ENCODE assay signal across 18 cellular contexts in the genomic region with DNA sequence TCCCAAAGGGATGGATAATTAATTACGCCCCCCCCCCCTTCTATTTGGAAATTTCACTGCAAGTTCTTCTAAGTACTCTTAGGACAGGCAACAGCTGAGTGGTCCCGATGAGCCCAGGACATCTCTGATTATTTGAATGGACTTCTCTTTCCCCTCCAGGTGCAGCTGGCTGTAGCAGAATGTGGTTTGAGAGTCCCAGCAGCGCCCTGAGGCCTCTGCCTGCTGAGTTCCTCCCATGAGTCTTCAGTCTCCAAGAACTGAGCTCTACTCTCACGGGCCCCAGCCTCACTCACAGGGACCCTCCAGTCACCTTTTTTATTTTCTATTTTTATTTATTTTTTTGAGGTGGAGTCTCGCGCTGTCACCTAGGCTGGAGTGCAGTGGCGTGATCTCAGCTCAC.
A peak's percentile ranks its signal among the peaks of the same experiment; 100 is the strongest.
DNase-seq lines count a peak whose midpoint lies in the region; ATAC-seq and TF ChIP-seq lines count a peak whose summit lies in the region.
"Had no signal": no experiment of that assay in that cellular context is flagged by ENCODE, and none has a peak within 500 bp of the region (broad histone marks: within the 10 kb centered on the region; RNA-seq: fewer than 3 reads in every experiment).

No MANE protein-coding gene starts in this region.

- intact Hi-C loops in activated B cell treated with CpG ODN at 0.5 μM for 24 hours (cut with micrococcal nuclease) (loop anchor here (5.0 to 10.0 kb wide), 4 partner anchors 213 to 1422 kb away; no protein-coding TSS in a partner anchor), body of pancreas (cut with DNase I) (no loop called here)

- peaks cover 86% of the 10 kb centered on the region for H3K4me1 Mint-ChIP-seq in activated B cell treated with CpG ODN at 0.5 μM for 24 hours

- TF ChIP-seq POLR2A in body of pancreas (IDR thresholded peaks at IDR 0.05), result no peak

- H3K36me3 ChIP-seq in DOHH2 (ENCODE audit: control insufficient read depth, low read length), result peaks cover 7% of the 10 kb centered on the region
- H3K36me3 ChIP-seq in neuronal stem cell (replicated peaks in 1 of 2; ENCODE audit: control insufficient read depth in 2 of 2, insufficient read depth in 2 of 2, low read length in 2 of 2), result no peaks in the 10 kb centered on the region
- H3K36me3 ChIP-seq in body of pancreas (replicated peaks in 1 of 2; ENCODE audit: insufficient read depth in 1 of 2, low read depth in 2 of 2), result no peaks in the 10 kb centered on the region

- no peak overlapping the region for H2AFZ ChIP-seq in neuronal stem cell (ENCODE audit: low read length)

- H4K91ac ChIP-seq in neuronal stem cell (ENCODE audit: low read depth, low read length, poor library complexity), result no peak overlapping the region

- no peaks in the 10 kb centered on the region for H3K79me1 ChIP-seq in neuronal stem cell (ENCODE audit: low read depth, low read length)

- H3K79me2 ChIP-seq in DOHH2 (ENCODE audit: control insufficient read depth, low read length), result peaks cover 11% of the 10 kb centered on the region

- peak overlapping the region; percentile 54 for H3K27ac Mint-ChIP-seq in activated B cell treated with CpG ODN at 0.5 μM for 24 hours
- H3K27ac Mint-ChIP-seq: GM23338 had no signal

- H3K18ac ChIP-seq in neuronal stem cell (ENCODE audit: low read length), result no peak overlapping the region

- no peaks in the 10 kb centered on the region for H3K9me2 ChIP-seq in DOHH2 (replicated peaks; ENCODE audit: control insufficient read depth, low read length)

- TF ChIP-seq CTCF in DOHH2 (IDR thresholded peaks at IDR 0.05; ENCODE audit: low read depth, low read length, poor library complexity, severe bottlenecking), result no peak
- TF ChIP-seq CTCF in activated B cell treated with CpG ODN at 0.5 μM for 24 hours (IDR thresholded peaks at IDR 0.05), result no peak
- TF ChIP-seq CTCF in body of pancreas (IDR thresholded peaks at IDR 0.05), result no peak

- H3K4me3 Mint-ChIP-seq in activated B cell treated with CpG ODN at 0.5 μM for 24 hours, result peak overlapping the region; percentile 17
- H3K4me3 Mint-ChIP-seq: CD14-positive monocyte, GM23338 had no signal

- H3K9me3 Mint-ChIP-seq in activated B cell treated with CpG ODN at 0.5 μM for 24 hours, result no peaks in the 10 kb centered on the region
- H3K9me3 Mint-ChIP-seq: GM23338 had no signal

- no peak overlapping the region for H3K14ac ChIP-seq in neuronal stem cell (ENCODE audit: low read length)

- peaks cover 72% of the 10 kb centered on the region for H3F3A ChIP-seq in DOHH2 (ENCODE audit: control insufficient read depth, insufficient read depth)

- H3K36me3 Mint-ChIP-seq in activated B cell treated with CpG ODN at 0.5 μM for 24 hours (ENCODE audit: low read depth), result no peaks in the 10 kb centered on the region
- H3K36me3 Mint-ChIP-seq: CD14-positive monocyte had no signal

- ATAC-seq in activated B cell treated with CpG ODN at 0.5 μM for 24 hours (ENCODE audit: low read depth) (peak; percentile 22), body of pancreas (no peak)
- ATAC-seq: SK-N-SH treated with all-trans-retinoic acid at 6 μM for 48 hours had no signal

- POLR2A ChIA-PET in activated B cell treated with CpG ODN at 0.5 μM for 24 hours (lab: Charles Lee), result interaction anchor here (0.7 to 1.3 kb wide), 4 partner anchors 29 to 51 kb away, joined by 3 to 11 read pairs (median 6); no protein-coding TSS in a partner anchor

- H3K4me3 ChIP-seq in DOHH2 (ENCODE audit: low read length), result peak overlapping the region; percentile 61
- H3K4me3 ChIP-seq in neuronal stem cell (ENCODE audit: low read length in 2 of 2), result no peak overlapping the region
- H3K4me3 ChIP-seq in body of pancreas, result no peak overlapping the region
- H3K4me3 ChIP-seq: GM23338 had no signal

- H2BK5ac ChIP-seq in neuronal stem cell (ENCODE audit: low read length), result no peak overlapping the region

- H2BK15ac ChIP-seq in neuronal stem cell (ENCODE audit: low read length), result no peak overlapping the region

- H3K9ac ChIP-seq in neuronal stem cell (ENCODE audit: low read depth, low read length, poor library complexity), result no peak overlapping the region

- H3K4me2 ChIP-seq in DOHH2 (ENCODE audit: low read length) (peak overlapping the region; percentile 80), neuronal stem cell (ENCODE audit: insufficient read depth, low read length, poor library complexity, severe bottlenecking) (no peak overlapping the region)

- H3K4ac ChIP-seq in neuronal stem cell (ENCODE audit: low read length), result no peak overlapping the region

- no peak overlapping the region for H3K23ac ChIP-seq in neuronal stem cell (ENCODE audit: low read depth, low read length, poor library complexity)

- no peaks in the 10 kb centered on the region for H3K27me3 Mint-ChIP-seq in activated B cell treated with CpG ODN at 0.5 μM for 24 hours

- no peak overlapping the region for H4K8ac ChIP-seq in neuronal stem cell (ENCODE audit: low read depth, low read length)

- DNase-seq in NAMALWA (ENCODE audit: low spot score) (peak; percentile 73), activated B cell treated with CpG ODN at 0.5 μM for 24 hours (no peak), neuronal stem cell (ENCODE audit: low spot score) (no peak), body of pancreas (no peak), NCI-H1436 (lab: John Stamatoyannopoulos, UW) (no peak)
- DNase-seq: DMS79, HCEC 1CT, NCI-H1930, NCI-H345, NCI-H526, OCI-M1, SHP77 treated with DMSO at 0.1 percent for 48 hours, T-helper 1 cell had no signal

- no peak overlapping the region for H2AK5ac ChIP-seq in neuronal stem cell (ENCODE audit: low read depth, low read length)

- H3K27me3 ChIP-seq in DOHH2 (ENCODE audit: control insufficient read depth, low read length) (no peaks in the 10 kb centered on the region), neuronal stem cell (ENCODE audit: control insufficient read depth in 3 of 3, insufficient read depth in 3 of 3, low read depth in 1 of 3, low read length in 3 of 3) (no peaks in the 10 kb centered on the region), body of pancreas (peaks cover 0 to 5% of the 10 kb centered on the region in 2 donors)

- H3K27ac ChIP-seq in DOHH2 (ENCODE audit: low read depth, low read length), result peak overlapping the region; percentile 99
- H3K27ac ChIP-seq in temporal lobe (ENCODE audit: low read depth, low read length), result peak overlapping the region; percentile 64
- H3K27ac ChIP-seq in neuronal stem cell (replicated peaks; ENCODE audit: low read length), result no peak overlapping the region
- H3K27ac ChIP-seq in body of pancreas, result peak overlapping the region in 1 of 4 donors; percentile 71

- CTCF ChIA-PET in activated B cell treated with CpG ODN at 0.5 μM for 24 hours (lab: Charles Lee), result no interaction called here

- H3K9me3 ChIP-seq in DOHH2 (ENCODE audit: control insufficient read depth, insufficient read depth, low read length), result peaks cover 4% of the 10 kb centered on the region; the same call in 1 of the 2 replicates
- no peaks in the 10 kb centered on the region for H3K9me3 ChIP-seq in neuronal stem cell (replicated peaks in 1 of 2; ENCODE audit: control insufficient read depth in 2 of 2, insufficient read depth in 1 of 2, low read depth in 1 of 2, low read length in 2 of 2)
- no peaks in the 10 kb centered on the region for H3K9me3 ChIP-seq in body of pancreas

- H4K20me1 ChIP-seq in DOHH2 (ENCODE audit: control insufficient read depth, insufficient read depth, low read depth, low read length), result no peaks in the 10 kb centered on the region

- H3K4me1 ChIP-seq in DOHH2 (ENCODE audit: control insufficient read depth, low read length), result peaks cover 96% of the 10 kb centered on the region
- H3K4me1 ChIP-seq in neuronal stem cell (ENCODE audit: control insufficient read depth in 2 of 2, insufficient read depth in 1 of 2, low read depth in 1 of 2, low read length in 2 of 2), result peaks cover 2 to 8% of the 10 kb centered on the region in 2 donors
- peaks cover 4% of the 10 kb centered on the region for H3K4me1 ChIP-seq in body of pancreas

- H2BK120ac ChIP-seq in neuronal stem cell (ENCODE audit: low read depth, low read length), result no peak overlapping the region

- no peak overlapping the region for H2BK12ac ChIP-seq in neuronal stem cell (ENCODE audit: low read length)

- no CpG with 5 or more reads among the region's 7 CpGs for WGBS in neuronal stem cell (ENCODE audit: extremely low coverage in 2 of 2, insufficient read length in 2 of 2, insufficient replicate concordance in 1 of 2), 2 donors
- WGBS in body of pancreas, 2 donors, result 47 to 57% methylated on average over 7 of the region's 7 CpGs
